ENCODE assay signal across 15 cellular contexts in genomic region chr2:77831068-77831467, GRCh38.
DNase-seq lines count a peak whose midpoint lies in the region; ATAC-seq and TF ChIP-seq lines count a peak whose summit lies in the region.
"Had no signal": no experiment of that assay in that cellular context is flagged by ENCODE, and none has a peak within 500 bp of the region (broad histone marks: within the 10 kb centered on the region; RNA-seq: fewer than 3 reads in every experiment).

No MANE protein-coding gene starts in this region.

- peaks cover 66% of the 10 kb centered on the region for H3K9me3 Mint-ChIP-seq in WTC11
- peaks cover 40% of the 10 kb centered on the region for H3K9me3 Mint-ChIP-seq in CD8-positive, alpha-beta T cell

- no peak overlapping the region for H2BK120ac ChIP-seq in mesendoderm (ENCODE audit: low read depth, low read length)

- peak; percentile 8 for DNase-seq in DMS53 (lab: John Stamatoyannopoulos, UW)
- DNase-seq in DMS53 treated with DMSO at 0.1 percent for 48 hours (lab: John Stamatoyannopoulos, UW; ENCODE audit: unreplicated experiment), result no peak
- DNase-seq in WTC11 (ENCODE audit: low spot score), result no peak
- no peak for DNase-seq in mesendoderm
- DNase-seq in CD8-positive, alpha-beta T cell, result no peak
- no peak for DNase-seq in NCI-H1105 (lab: John Stamatoyannopoulos, UW)
- DNase-seq: Calu3; CD4-positive, CD25-positive, alpha-beta regulatory T cell; DMS 273 treated with DMSO at 0.1 percent for 48 hours; DMS79 treated with DMSO at 0.1 percent for 48 hours; EL; KBM-7 had no signal

- no CpG with 5 or more reads among the region's 2 CpGs for WGBS in mesendoderm (ENCODE audit: extremely low coverage, insufficient coverage, low lambda C conversion rate)

- no peak for ATAC-seq in WTC11
- ATAC-seq in CD8-positive, alpha-beta T cell, result no peak
- no peak for ATAC-seq in GM21825 (IDR thresholded peaks at IDR 0.05; ENCODE audit: unreplicated experiment)
- ATAC-seq: HCT116 had no signal

- H3K36me3 Mint-ChIP-seq in WTC11, result peaks cover 51% of the 10 kb centered on the region
- no peaks in the 10 kb centered on the region for H3K36me3 Mint-ChIP-seq in CD8-positive, alpha-beta T cell
- H3K36me3 Mint-ChIP-seq: CD4-positive, CD25-positive, alpha-beta regulatory T cell had no signal

- no peak overlapping the region for H3K23ac ChIP-seq in mesendoderm (ENCODE audit: low read length)

- H3K4me3 Mint-ChIP-seq in WTC11, result no peak overlapping the region
- no peak overlapping the region for H3K4me3 Mint-ChIP-seq in CD8-positive, alpha-beta T cell
- H3K4me3 Mint-ChIP-seq: CD4-positive, CD25-positive, alpha-beta regulatory T cell had no signal

- CTCF ChIA-PET in WTC11 (lab: Charles Lee), result no interaction called here
- CTCF ChIA-PET in CD8-positive, alpha-beta T cell (lab: Charles Lee), result no interaction called here

- H3K18ac ChIP-seq in mesendoderm (ENCODE audit: low read length), result no peak overlapping the region

- TF ChIP-seq CTCF in WTC11 (IDR thresholded peaks at IDR 0.05), result no peak
- no peak for TF ChIP-seq CTCF in CD8-positive, alpha-beta T cell (IDR thresholded peaks at IDR 0.05)

- H4K5ac ChIP-seq in mesendoderm (ENCODE audit: low read length), result no peak overlapping the region

- no peaks in the 10 kb centered on the region for H3K27me3 ChIP-seq in mesendoderm (ENCODE audit: insufficient read depth, low read length, poor library complexity)
- H3K27me3 ChIP-seq in CD8-positive, alpha-beta T cell (ENCODE audit: insufficient read depth, low read length), result no peaks in the 10 kb centered on the region
- H3K27me3 ChIP-seq: BLaER1 treated with 17β-estradiol and CSF1 and Interleukin-3, amounts not matched to agents 10 nM and 100 nM had no signal

- intact Hi-C loops in CD8-positive, alpha-beta T cell (cut with DNase I, micrococcal nuclease), result no loop called here

- H3K36me3 ChIP-seq in mesendoderm (ENCODE audit: control insufficient read depth, insufficient read depth, low read length), result no peaks in the 10 kb centered on the region
- H3K36me3 ChIP-seq in CD8-positive, alpha-beta T cell (ENCODE audit: insufficient read depth, low read length), result no peaks in the 10 kb centered on the region
- H3K36me3 ChIP-seq: BLaER1 treated with 17β-estradiol and CSF1 and Interleukin-3, amounts not matched to agents 10 nM and 100 nM had no signal

- H2AK5ac ChIP-seq in mesendoderm (ENCODE audit: low read length), result no peak overlapping the region

- no peak overlapping the region for H3K9ac ChIP-seq in mesendoderm (ENCODE audit: low read length)
- H3K9ac ChIP-seq: BLaER1 treated with 17β-estradiol and CSF1 and Interleukin-3, amounts not matched to agents 10 nM and 100 nM had no signal

- H3K27ac ChIP-seq in mesendoderm (ENCODE audit: low read depth, low read length), result no peak overlapping the region
- H3K27ac ChIP-seq in CD8-positive, alpha-beta T cell (ENCODE audit: low read depth, low read length), result no peak overlapping the region
- H3K27ac ChIP-seq: BLaER1 treated with 17β-estradiol and CSF1 and Interleukin-3, amounts not matched to agents 10 nM and 100 nM had no signal

- H3K9me3 ChIP-seq in CD8-positive, alpha-beta T cell (ENCODE audit: low read length), result peaks cover 8% of the 10 kb centered on the region

- no peak overlapping the region for H2BK5ac ChIP-seq in mesendoderm (ENCODE audit: low read length)

- no peak overlapping the region for H3K56ac ChIP-seq in mesendoderm (ENCODE audit: low read length)

- H3K4me3 ChIP-seq in mesendoderm (ENCODE audit: low read length), result no peak overlapping the region
- H3K4me3 ChIP-seq in CD8-positive, alpha-beta T cell (ENCODE audit: low read depth, low read length), result no peak overlapping the region
- H3K4me3 ChIP-seq: BLaER1 treated with 17β-estradiol and CSF1 and Interleukin-3, amounts not matched to agents 10 nM and 100 nM had no signal

- H3K27ac Mint-ChIP-seq in WTC11, result peak overlapping the region; percentile 21; the same call in 1 of the 2 replicates
- H3K27ac Mint-ChIP-seq in CD8-positive, alpha-beta T cell, result no peak overlapping the region
- H3K27ac Mint-ChIP-seq: CD4-positive, CD25-positive, alpha-beta regulatory T cell had no signal

- peak overlapping the region; percentile 10 for H3K4ac ChIP-seq in mesendoderm (ENCODE audit: low read depth, low read length)

- H3K4me2 ChIP-seq in mesendoderm (ENCODE audit: low read length), result no peak overlapping the region
- H3K4me2 ChIP-seq: BLaER1 treated with 17β-estradiol and CSF1 and Interleukin-3, amounts not matched to agents 10 nM and 100 nM had no signal

- peaks cover 2% of the 10 kb centered on the region; the same call in 1 of the 2 replicates for H3K27me3 Mint-ChIP-seq in WTC11 (ENCODE audit: low read depth)
- no peaks in the 10 kb centered on the region for H3K27me3 Mint-ChIP-seq in CD8-positive, alpha-beta T cell (ENCODE audit: low read depth)
- H3K27me3 Mint-ChIP-seq: CD4-positive, CD25-positive, alpha-beta regulatory T cell had no signal

- H3K4me1 Mint-ChIP-seq in WTC11, result peaks cover 19% of the 10 kb centered on the region
- no peaks in the 10 kb centered on the region for H3K4me1 Mint-ChIP-seq in CD8-positive, alpha-beta T cell (ENCODE audit: low read depth)
- H3K4me1 Mint-ChIP-seq: CD4-positive, CD25-positive, alpha-beta regulatory T cell had no signal

- no peaks in the 10 kb centered on the region for H3K79me1 ChIP-seq in mesendoderm (ENCODE audit: low read length)

- H2BK15ac ChIP-seq in mesendoderm (replicated peaks; ENCODE audit: low read depth), result no peak overlapping the region

- no peak overlapping the region for H4K8ac ChIP-seq in mesendoderm (ENCODE audit: low read depth, low read length)

- POLR2A ChIA-PET in WTC11 (lab: Charles Lee), result no interaction called here
- POLR2A ChIA-PET in CD8-positive, alpha-beta T cell (lab: Charles Lee), result no interaction called here

- H3K4me1 ChIP-seq in mesendoderm (ENCODE audit: control insufficient read depth, low read depth, low read length), result no peaks in the 10 kb centered on the region
- no peaks in the 10 kb centered on the region for H3K4me1 ChIP-seq in CD8-positive, alpha-beta T cell (ENCODE audit: insufficient read depth, low read length)
- H3K4me1 ChIP-seq: BLaER1 treated with 17β-estradiol and CSF1 and Interleukin-3, amounts not matched to agents 10 nM and 100 nM had no signal

- no peaks in the 10 kb centered on the region for H3K79me2 ChIP-seq in mesendoderm (ENCODE audit: control insufficient read depth, insufficient read depth, low read length)

TF ChIP-seq in WTC11, 78 proteins besides CTCF, POLR2A, EP300 and RAD21:
- TF ChIP-seq, protein P1, sequence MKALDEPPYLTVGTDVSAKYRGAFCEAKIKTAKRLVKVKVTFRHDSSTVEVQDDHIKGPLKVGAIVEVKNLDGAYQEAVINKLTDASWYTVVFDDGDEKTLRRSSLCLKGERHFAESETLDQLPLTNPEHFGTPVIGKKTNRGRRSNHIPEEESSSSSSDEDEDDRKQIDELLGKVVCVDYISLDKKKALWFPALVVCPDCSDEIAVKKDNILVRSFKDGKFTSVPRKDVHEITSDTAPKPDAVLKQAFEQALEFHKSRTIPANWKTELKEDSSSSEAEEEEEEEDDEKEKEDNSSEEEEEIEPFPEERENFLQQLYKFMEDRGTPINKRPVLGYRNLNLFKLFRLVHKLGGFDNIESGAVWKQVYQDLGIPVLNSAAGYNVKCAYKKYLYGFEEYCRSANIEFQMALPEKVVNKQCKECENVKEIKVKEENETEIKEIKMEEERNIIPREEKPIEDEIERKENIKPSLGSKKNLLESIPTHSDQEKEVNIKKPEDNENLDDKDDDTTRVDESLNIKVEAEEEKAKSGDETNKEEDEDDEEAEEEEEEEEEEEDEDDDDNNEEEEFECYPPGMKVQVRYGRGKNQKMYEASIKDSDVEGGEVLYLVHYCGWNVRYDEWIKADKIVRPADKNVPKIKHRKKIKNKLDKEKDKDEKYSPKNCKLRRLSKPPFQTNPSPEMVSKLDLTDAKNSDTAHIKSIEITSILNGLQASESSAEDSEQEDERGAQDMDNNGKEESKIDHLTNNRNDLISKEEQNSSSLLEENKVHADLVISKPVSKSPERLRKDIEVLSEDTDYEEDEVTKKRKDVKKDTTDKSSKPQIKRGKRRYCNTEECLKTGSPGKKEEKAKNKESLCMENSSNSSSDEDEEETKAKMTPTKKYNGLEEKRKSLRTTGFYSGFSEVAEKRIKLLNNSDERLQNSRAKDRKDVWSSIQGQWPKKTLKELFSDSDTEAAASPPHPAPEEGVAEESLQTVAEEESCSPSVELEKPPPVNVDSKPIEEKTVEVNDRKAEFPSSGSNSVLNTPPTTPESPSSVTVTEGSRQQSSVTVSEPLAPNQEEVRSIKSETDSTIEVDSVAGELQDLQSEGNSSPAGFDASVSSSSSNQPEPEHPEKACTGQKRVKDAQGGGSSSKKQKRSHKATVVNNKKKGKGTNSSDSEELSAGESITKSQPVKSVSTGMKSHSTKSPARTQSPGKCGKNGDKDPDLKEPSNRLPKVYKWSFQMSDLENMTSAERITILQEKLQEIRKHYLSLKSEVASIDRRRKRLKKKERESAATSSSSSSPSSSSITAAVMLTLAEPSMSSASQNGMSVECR (CRISPR knock-in tag; IDR thresholded peaks at IDR 0.05; ENCODE audit: borderline replicate concordance), result no peak
- TF ChIP-seq TP53 (CRISPR knock-in tag; IDR thresholded peaks at IDR 0.05), result no peak
- TF ChIP-seq MYBL2 (CRISPR knock-in tag; IDR thresholded peaks at IDR 0.05), result no peak
- no peak for TF ChIP-seq NFYB (CRISPR knock-in tag; conservative IDR thresholded peaks at IDR 0.05; ENCODE audit: low read depth)
- TF ChIP-seq FOXJ3 (CRISPR knock-in tag; IDR thresholded peaks at IDR 0.05; ENCODE audit: borderline replicate concordance), result no peak
- TF ChIP-seq ESRRA (CRISPR knock-in tag; IDR thresholded peaks at IDR 0.05; ENCODE audit: borderline replicate concordance), result no peak
- no peak for TF ChIP-seq MAX (CRISPR knock-in tag; IDR thresholded peaks at IDR 0.05)
- TF ChIP-seq ZNF263 (CRISPR knock-in tag; IDR thresholded peaks at IDR 0.05; ENCODE audit: low read depth), result no peak
